Comparison of ENCODE assay signal across 8 cellular contexts in genomic region chr7:142384508-142384922, GRCh38.
DNase-seq lines count a peak whose midpoint lies in the region; ATAC-seq and TF ChIP-seq lines count a peak whose summit lies in the region.

No MANE protein-coding gene starts in this region.

- no peaks in the 10 kb centered on the region for H3K27me3 Mint-ChIP-seq in activated CD4-positive, alpha-beta memory T cell treated with anti-CD3 and anti-CD28 coated beads for 36 hours
- no peaks in the 10 kb centered on the region for H3K27me3 Mint-ChIP-seq in mesothelial cell of epicardium (ENCODE audit: low read depth)

- H3K9me3 Mint-ChIP-seq in activated CD4-positive, alpha-beta memory T cell treated with anti-CD3 and anti-CD28 coated beads for 36 hours = no peaks in the 10 kb centered on the region
- no peaks in the 10 kb centered on the region for H3K9me3 Mint-ChIP-seq in mesothelial cell of epicardium

- POLR2A ChIA-PET in activated CD4-positive, alpha-beta memory T cell treated with anti-CD3 and anti-CD28 coated beads for 36 hours (lab: Charles Lee) = interaction anchor here (0.9 to 1.4 kb wide), 2 partner anchors 414 to 424 kb away, joined by 3 to 4 read pairs; no protein-coding TSS in a partner anchor

- peak overlapping the region; percentile 60 for H3K4me3 Mint-ChIP-seq in activated CD4-positive, alpha-beta memory T cell treated with anti-CD3 and anti-CD28 coated beads for 36 hours
- H3K4me3 Mint-ChIP-seq in mesothelial cell of epicardium = no peak overlapping the region

- in situ Hi-C loops in Caki2 (cut with HindIII; ENCODE audit: low pct_unique_long_range_greater_than_20kb, low sequenced_read_pairs) = no loop called here

- no peak overlapping the region for H3K4me3 ChIP-seq in kidney epithelial cell (ENCODE audit: low read depth, low read length)

- intact Hi-C loops in activated CD4-positive, alpha-beta memory T cell treated with anti-CD3 and anti-CD28 coated beads for 36 hours (cut with micrococcal nuclease) = loop anchor here (2.0 to 10.0 kb wide), 2 partner anchors 100 to 424 kb away; no protein-coding TSS in a partner anchor

- TF ChIP-seq CTCF in kidney epithelial cell (IDR thresholded peaks at IDR 0.05; ENCODE audit: insufficient read depth, low read length, poor library complexity, severe bottlenecking) (no peak), mesothelial cell of epicardium (IDR thresholded peaks at IDR 0.05; ENCODE audit: unreplicated experiment) (no peak)

- peak; percentile 46 for ATAC-seq in HG03439 (IDR thresholded peaks at IDR 0.05; ENCODE audit: unreplicated experiment)
- ATAC-seq in HG03520 (IDR thresholded peaks at IDR 0.05; ENCODE audit: unreplicated experiment) = no peak

- peak overlapping the region; percentile 84 for H3K27ac Mint-ChIP-seq in activated CD4-positive, alpha-beta memory T cell treated with anti-CD3 and anti-CD28 coated beads for 36 hours
- no peak overlapping the region for H3K27ac Mint-ChIP-seq in mesothelial cell of epicardium

- H3K36me3 Mint-ChIP-seq in activated CD4-positive, alpha-beta memory T cell treated with anti-CD3 and anti-CD28 coated beads for 36 hours = no peaks in the 10 kb centered on the region
- no peaks in the 10 kb centered on the region for H3K36me3 Mint-ChIP-seq in mesothelial cell of epicardium

- CTCF ChIA-PET in activated CD4-positive, alpha-beta memory T cell treated with anti-CD3 and anti-CD28 coated beads for 36 hours (lab: Charles Lee) = interaction anchor here (0.8 to 5.0 kb wide), 11 partner anchors 9 to 831 kb away, joined by 3 to 26 read pairs (median 4); no protein-coding TSS in a partner anchor

- peaks cover 21% of the 10 kb centered on the region for H3K4me1 Mint-ChIP-seq in activated CD4-positive, alpha-beta memory T cell treated with anti-CD3 and anti-CD28 coated beads for 36 hours (ENCODE audit: low read depth)
- peaks cover 8% of the 10 kb centered on the region for H3K4me1 Mint-ChIP-seq in mesothelial cell of epicardium

- no peaks in the 10 kb centered on the region for H3K27me3 ChIP-seq in kidney epithelial cell (ENCODE audit: control insufficient read depth, insufficient read depth, low read length)

- H3K36me3 ChIP-seq in kidney epithelial cell (ENCODE audit: control insufficient read depth, insufficient read depth, low read length) = no peaks in the 10 kb centered on the region

- peak; percentile 21 for DNase-seq in Caki2 (ENCODE audit: low read depth)
- DNase-seq in activated CD4-positive, alpha-beta memory T cell treated with anti-CD3 and anti-CD28 coated beads for 36 hours = peak; percentile 68
- peak; percentile 55 for DNase-seq in kidney epithelial cell (ENCODE audit: low read depth)
- DNase-seq in amygdala (lab: John Stamatoyannopoulos, UW) = no peak
- no peak for DNase-seq in mesothelial cell of epicardium (ENCODE audit: low spot score in 2 of 2, unreplicated experiment in 2 of 2)
- DNase-seq in dermis blood vessel endothelial cell = no peak

Comparison
In these comparisons a context has a peak if more than half of its experiments do, and no peak if none do; other contexts are left out.
1. DNase-seq: peak in Caki2 (single experiment), activated CD4-positive, alpha-beta memory T cell treated with anti-CD3 and anti-CD28 coated beads for 36 hours (single experiment) and kidney epithelial cell (single experiment); none in amygdala (0 of 56), mesothelial cell of epicardium (0 of 2) and dermis blood vessel endothelial cell (single experiment).